1 cellular context compared by ENCODE assay signal in genomic region chr20:42097741-42098140, GRCh38.
TF ChIP-seq lines count a peak whose summit lies in the region.

No MANE protein-coding gene starts in this region.

TF ChIP-seq in HepG2, 621 proteins besides CTCF, POLR2A, EP300 and RAD21:
- TF ChIP-seq, protein P1, sequence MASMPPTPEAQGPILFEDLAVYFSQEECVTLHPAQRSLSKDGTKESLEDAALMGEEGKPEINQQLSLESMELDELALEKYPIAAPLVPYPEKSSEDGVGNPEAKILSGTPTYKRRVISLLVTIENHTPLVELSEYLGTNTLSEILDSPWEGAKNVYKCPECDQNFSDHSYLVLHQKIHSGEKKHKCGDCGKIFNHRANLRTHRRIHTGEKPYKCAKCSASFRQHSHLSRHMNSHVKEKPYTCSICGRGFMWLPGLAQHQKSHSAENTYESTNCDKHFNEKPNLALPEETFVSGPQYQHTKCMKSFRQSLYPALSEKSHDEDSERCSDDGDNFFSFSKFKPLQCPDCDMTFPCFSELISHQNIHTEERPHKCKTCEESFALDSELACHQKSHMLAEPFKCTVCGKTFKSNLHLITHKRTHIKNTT (CRISPR knock-in tag; IDR thresholded peaks at IDR 0.05), result no peak
- peak; percentile 36; the same call in 1 of the 2 replicates for TF ChIP-seq HNF4G (IDR thresholded peaks at IDR 0.05; ENCODE audit: borderline replicate concordance, low read depth, low read length)
- no peak for TF ChIP-seq HNF4G (CRISPR knock-in tag; IDR thresholded peaks at IDR 0.05; ENCODE audit: borderline replicate concordance, low read depth)
- 0 out of 2 replicates have a peak, but pooled peaks have one; percentile 22 for TF ChIP-seq ARNTL (CRISPR knock-in tag; IDR thresholded peaks at IDR 0.05)
- no peak for TF ChIP-seq ZNF282 (IDR thresholded peaks at IDR 0.05; ENCODE audit: partially characterized antibody)
- peak; percentile 76; the same call in 1 of the 2 replicates for TF ChIP-seq BHLHE40 (IDR thresholded peaks at IDR 0.05; ENCODE audit: low read length)
- TF ChIP-seq, protein P2, sequence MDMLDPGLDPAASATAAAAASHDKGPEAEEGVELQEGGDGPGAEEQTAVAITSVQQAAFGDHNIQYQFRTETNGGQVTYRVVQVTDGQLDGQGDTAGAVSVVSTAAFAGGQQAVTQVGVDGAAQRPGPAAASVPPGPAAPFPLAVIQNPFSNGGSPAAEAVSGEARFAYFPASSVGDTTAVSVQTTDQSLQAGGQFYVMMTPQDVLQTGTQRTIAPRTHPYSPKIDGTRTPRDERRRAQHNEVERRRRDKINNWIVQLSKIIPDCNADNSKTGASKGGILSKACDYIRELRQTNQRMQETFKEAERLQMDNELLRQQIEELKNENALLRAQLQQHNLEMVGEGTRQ (IDR thresholded peaks at IDR 0.05; ENCODE audit: low read depth, low read length), result peak; percentile 20; the same call in 1 of the 2 replicates
- TF ChIP-seq, protein P2 (CRISPR knock-in tag; IDR thresholded peaks at IDR 0.05; ENCODE audit: borderline replicate concordance), result peak; percentile 36; the same call in 1 of the 2 replicates
- no peak for TF ChIP-seq ZNF33A (CRISPR knock-in tag; IDR thresholded peaks at IDR 0.05; ENCODE audit: borderline replicate concordance)
- TF ChIP-seq FOXA3 (CRISPR knock-in tag; IDR thresholded peaks at IDR 0.05), result no peak
- TF ChIP-seq HNF4A (CRISPR knock-in tag; IDR thresholded peaks at IDR 0.05), result peak; percentile 67
- no peak for TF ChIP-seq ZNF75D (CRISPR knock-in tag; IDR thresholded peaks at IDR 0.05; ENCODE audit: borderline replicate concordance)
